20 cellular contexts compared by ENCODE assay signal in the genomic region with DNA sequence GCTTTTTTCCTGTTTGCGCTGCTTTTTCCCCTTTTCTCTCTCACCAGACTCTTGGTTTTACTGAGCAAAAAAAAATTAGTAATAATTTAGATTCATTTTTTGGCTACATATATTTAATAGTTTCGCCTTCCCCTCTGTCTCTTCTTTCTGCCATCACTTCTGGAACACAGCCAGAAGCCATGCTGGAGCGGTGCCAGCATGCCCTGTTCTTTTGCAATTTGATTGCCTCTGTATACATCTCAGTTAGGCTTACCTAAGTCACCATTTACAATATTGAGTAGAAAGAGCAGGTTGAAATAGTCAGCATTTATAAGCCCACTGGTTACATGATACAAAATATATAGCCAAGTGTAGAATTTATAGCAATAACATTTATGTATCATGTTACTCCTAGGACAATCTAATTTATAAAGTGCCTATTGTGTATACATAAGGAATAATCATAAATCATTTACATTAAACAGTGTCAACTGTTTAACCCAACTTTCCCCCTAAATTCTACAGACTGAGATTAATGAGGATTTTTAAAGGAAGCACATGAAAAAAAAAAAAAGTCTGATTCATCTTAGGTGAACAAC.
DNase-seq lines count a peak whose midpoint lies in the region; ATAC-seq and TF ChIP-seq lines count a peak whose summit lies in the region.
"Had no signal": no experiment of that assay in that cellular context is flagged by ENCODE, and none has a peak within 500 bp of the region (broad histone marks: within the 10 kb centered on the region; RNA-seq: fewer than 3 reads in every experiment).

No MANE protein-coding gene starts in this region.

- no peaks in the 10 kb centered on the region for H4K20me1 ChIP-seq in SK-N-SH (ENCODE audit: insufficient read depth)
- no peaks in the 10 kb centered on the region for H4K20me1 ChIP-seq in GM23338 (replicated peaks; ENCODE audit: insufficient read depth)

- H2AK5ac ChIP-seq in mesenchymal stem cell (ENCODE audit: low read length, severe bottlenecking), result peak overlapping the region; percentile 92

- H3K27me3 Mint-ChIP-seq in GM23338 (ENCODE audit: insufficient read depth, low read depth, poor library complexity), result no peaks in the 10 kb centered on the region
- H3K27me3 Mint-ChIP-seq: effector memory CD8-positive, alpha-beta T cell; stimulated activated naive CD8-positive, alpha-beta T cell treated with anti-CD3 and anti-CD28 coated beads, Interleukin-15, Interleukin-2, amounts not matched to agents 100 ng/mL and 50 ng/mL, for 24 hours had no signal

- TF ChIP-seq EP300 in SK-N-SH (IDR thresholded peaks at IDR 0.05; ENCODE audit: borderline replicate concordance in 1 of 2, low read depth in 1 of 2, low read length in 1 of 2), result no peak

- no peaks in the 10 kb centered on the region for H3K9me2 ChIP-seq in SK-N-SH
- no peaks in the 10 kb centered on the region for H3K9me2 ChIP-seq in GM23338 (ENCODE audit: insufficient read depth)

- 44% methylated on average over 3 of the region's 3 CpGs for WGBS in SK-N-SH (ENCODE audit: low lambda C conversion rate)
- 100% methylated on average over 2 of the region's 3 CpGs for WGBS in mesenchymal stem cell

- H2BK5ac ChIP-seq in mesenchymal stem cell (ENCODE audit: low read depth, low read length, poor library complexity, severe bottlenecking), result no peak overlapping the region

- TF ChIP-seq RAD21 in SK-N-SH (IDR thresholded peaks at IDR 0.05; ENCODE audit: low read length), result no peak

- H3K36me3 ChIP-seq in SK-N-SH (replicated peaks in 1 of 2; ENCODE audit: control insufficient read depth in 1 of 2, insufficient read depth in 2 of 2, low read length in 1 of 2), result no peaks in the 10 kb centered on the region
- no peaks in the 10 kb centered on the region for H3K36me3 ChIP-seq in mesenchymal stem cell (ENCODE audit: control insufficient read depth in 1 of 2, insufficient read depth in 2 of 2, low read depth in 1 of 2, low read length in 2 of 2)
- H3K36me3 ChIP-seq in GM23338 (ENCODE audit: insufficient read depth), result no peaks in the 10 kb centered on the region
- H3K36me3 ChIP-seq: neural progenitor cell, SJCRH30, uterus had no signal

- H3K27me3 ChIP-seq in SK-N-SH (ENCODE audit: insufficient read depth), result no peaks in the 10 kb centered on the region
- no peaks in the 10 kb centered on the region for H3K27me3 ChIP-seq in mesenchymal stem cell (ENCODE audit: control insufficient read depth in 1 of 2, insufficient read depth in 1 of 2, low read length in 2 of 2)
- no peaks in the 10 kb centered on the region for H3K27me3 ChIP-seq in GM23338 (ENCODE audit: insufficient read depth)
- H3K27me3 ChIP-seq: neural progenitor cell, SJCRH30, uterus had no signal

- no peak overlapping the region for H4K91ac ChIP-seq in mesenchymal stem cell (ENCODE audit: low read length)

- H3K9me3 ChIP-seq in SK-N-SH (no peaks in the 10 kb centered on the region), mesenchymal stem cell (ENCODE audit: control insufficient read depth, low read length) (no peaks in the 10 kb centered on the region)
- H3K9me3 ChIP-seq: SJCRH30, uterus had no signal

- H3K4me3 Mint-ChIP-seq in GM23338, result no peak overlapping the region
- H3K4me3 Mint-ChIP-seq: CD8-positive, alpha-beta memory T cell; effector memory CD8-positive, alpha-beta T cell; H9; neural progenitor cell; stimulated activated naive CD8-positive, alpha-beta T cell treated with anti-CD3 and anti-CD28 coated beads, Interleukin-15, Interleukin-2, amounts not matched to agents 100 ng/mL and 50 ng/mL, for 24 hours; T-helper 2 cell treated with Interferon-gamma antibody and Interleukin-4, amounts not matched to agents 5 μg/mL and 100 μg/mL, for 36 hours had no signal

- H2BK120ac ChIP-seq in mesenchymal stem cell (ENCODE audit: low read depth, low read length), result no peak overlapping the region

- H3K4me1 Mint-ChIP-seq in GM23338, result peaks cover 15% of the 10 kb centered on the region
- H3K4me1 Mint-ChIP-seq: CD8-positive, alpha-beta memory T cell had no signal

- POLR2A ChIA-PET in SK-N-SH (lab: Yijun Ruan, JAX), result no interaction called here

- H3K4me3 ChIP-seq in SK-N-SH (ENCODE audit: low read depth in 2 of 2, low read length in 1 of 2) (no peak overlapping the region), mesenchymal stem cell (ENCODE audit: insufficient read depth in 1 of 2, low read depth in 1 of 2, low read length in 2 of 2) (no peak overlapping the region), GM23338 (no peak overlapping the region)
- H3K4me3 ChIP-seq: neural progenitor cell, SJCRH30, uterus had no signal

- H3K14ac ChIP-seq in mesenchymal stem cell (ENCODE audit: low read length in 2 of 2), result no peak overlapping the region

- no peak overlapping the region for H4K8ac ChIP-seq in mesenchymal stem cell (ENCODE audit: low read length)

- H2BK15ac ChIP-seq in mesenchymal stem cell (ENCODE audit: low read depth, poor library complexity, severe bottlenecking), result no peak overlapping the region

- no peak overlapping the region for H3K27ac Mint-ChIP-seq in GM23338
- H3K27ac Mint-ChIP-seq: CD8-positive, alpha-beta memory T cell; effector memory CD8-positive, alpha-beta T cell; H9; neural progenitor cell; stimulated activated naive CD8-positive, alpha-beta T cell treated with anti-CD3 and anti-CD28 coated beads, Interleukin-15, Interleukin-2, amounts not matched to agents 100 ng/mL and 50 ng/mL, for 24 hours; T-helper 2 cell treated with Interferon-gamma antibody and Interleukin-4, amounts not matched to agents 5 μg/mL and 100 μg/mL, for 36 hours had no signal

- H3K4me1 ChIP-seq in SK-N-SH (ENCODE audit: control insufficient read depth in 1 of 2, insufficient read depth in 2 of 2, low read depth in 1 of 2, low read length in 1 of 2) (peaks cover 0 to 2% of the 10 kb centered on the region in 2 experiments; a peak in 2 of 4 replicates), mesenchymal stem cell (ENCODE audit: control insufficient read depth, insufficient read depth, low read depth, low read length) (peaks cover 5% of the 10 kb centered on the region), GM23338 (ENCODE audit: insufficient read depth) (peaks cover 7% of the 10 kb centered on the region)
- H3K4me1 ChIP-seq: SJCRH30 had no signal

- no peak overlapping the region for H3K4ac ChIP-seq in mesenchymal stem cell (ENCODE audit: low read depth in 1 of 2, low read length in 2 of 2)

- ATAC-seq in SK-N-SH treated with all-trans-retinoic acid at 6 μM for 48 hours, result no peak
- ATAC-seq in GM19351 (IDR thresholded peaks at IDR 0.05; ENCODE audit: unreplicated experiment), result no peak
- no peak for ATAC-seq in GM23338
- ATAC-seq: effector memory CD8-positive, alpha-beta T cell had no signal

- H3K4me2 ChIP-seq in SK-N-SH (no peak overlapping the region), mesenchymal stem cell (ENCODE audit: low read length, poor library complexity, severe bottlenecking) (no peak overlapping the region), GM23338 (no peak overlapping the region)
- H3K4me2 ChIP-seq: neural progenitor cell had no signal

- CTCF ChIA-PET in SK-N-SH (lab: Yijun Ruan, JAX), result no interaction called here

- H3K18ac ChIP-seq in mesenchymal stem cell (ENCODE audit: low read depth in 1 of 2, low read length in 2 of 2), result no peak overlapping the region

- no peak overlapping the region for H3K23ac ChIP-seq in mesenchymal stem cell (ENCODE audit: low read length in 2 of 2)

- H3F3A ChIP-seq in SK-N-SH (replicated peaks; ENCODE audit: insufficient read depth) (no peaks in the 10 kb centered on the region), GM23338 (replicated peaks; ENCODE audit: low read depth) (no peaks in the 10 kb centered on the region)

- H3K9ac ChIP-seq in SK-N-SH, result no peak overlapping the region
- H3K9ac ChIP-seq in mesenchymal stem cell (ENCODE audit: low read length), result no peak overlapping the region
- H3K9ac ChIP-seq: neural progenitor cell had no signal

- H2AFZ ChIP-seq in SK-N-SH (ENCODE audit: low read depth) (no peak overlapping the region), mesenchymal stem cell (ENCODE audit: low read depth, low read length) (no peak overlapping the region), GM23338 (no peak overlapping the region)
- H2AFZ ChIP-seq: neural progenitor cell had no signal

- H3K27ac ChIP-seq in SK-N-SH (ENCODE audit: low read depth in 2 of 2, low read length in 1 of 2) (no peak overlapping the region), mesenchymal stem cell (ENCODE audit: low read length, poor library complexity, severe bottlenecking) (no peak overlapping the region), GM23338 (ENCODE audit: low read depth) (no peak overlapping the region)
- H3K27ac ChIP-seq: neural progenitor cell, SJCRH30, uterus had no signal

- no peaks in the 10 kb centered on the region for H3K36me3 Mint-ChIP-seq in GM23338 (ENCODE audit: low read depth)
- H3K36me3 Mint-ChIP-seq: CD8-positive, alpha-beta memory T cell had no signal

- H3K79me2 ChIP-seq in SK-N-SH (ENCODE audit: insufficient read depth) (no peaks in the 10 kb centered on the region), GM23338 (replicated peaks; ENCODE audit: insufficient read depth) (no peaks in the 10 kb centered on the region)

- no peak overlapping the region for H2BK12ac ChIP-seq in mesenchymal stem cell (ENCODE audit: low read length in 2 of 2)

- H3K9me3 Mint-ChIP-seq in GM23338, result no peaks in the 10 kb centered on the region
- H3K9me3 Mint-ChIP-seq: CD8-positive, alpha-beta memory T cell; effector memory CD8-positive, alpha-beta T cell; H9; neural progenitor cell; stimulated activated naive CD8-positive, alpha-beta T cell treated with anti-CD3 and anti-CD28 coated beads, Interleukin-15, Interleukin-2, amounts not matched to agents 100 ng/mL and 50 ng/mL, for 24 hours; T-helper 2 cell treated with Interferon-gamma antibody and Interleukin-4, amounts not matched to agents 5 μg/mL and 100 μg/mL, for 36 hours had no signal

- TF ChIP-seq CTCF in SK-N-SH (IDR thresholded peaks at IDR 0.05) (no peak), GM23338 (conservative IDR thresholded peaks at IDR 0.05; ENCODE audit: low read depth in 2 of 2) (no peak)

- DNase-seq in SK-N-SH (peak; percentile 34), NCI-H1105 (lab: John Stamatoyannopoulos, UW) (peak; percentile 71), NCI-H345 treated with DMSO at 0.1 percent for 48 hours (lab: John Stamatoyannopoulos, UW; ENCODE audit: unreplicated experiment) (peak; percentile 16), mesenchymal stem cell (no peak), GM23338 (ENCODE audit: low spot score) (no peak), H4 (ENCODE audit: low spot score) (no peak)
- DNase-seq: activated CD4-positive, CD25-positive, alpha-beta regulatory T cell treated with anti-CD3 and anti-CD28 coated beads, Interleukin-2, amount 50 U/mL, for 72 hours; activated gamma-delta T cell; amygdala; CD8-positive, alpha-beta memory T cell; effector memory CD8-positive, alpha-beta T cell; GDM1; H9; uterus had no signal

- H3K79me1 ChIP-seq in mesenchymal stem cell (replicated peaks; ENCODE audit: low read length, poor library complexity, severe bottlenecking), result no peaks in the 10 kb centered on the region

TF ChIP-seq in SK-N-SH, 30 proteins besides CTCF, POLR2A, EP300 and RAD21 (continues in another document):
- no peak for TF ChIP-seq SMC3 (IDR thresholded peaks at IDR 0.05; ENCODE audit: low read depth, low read length)

TF ChIP-seq in GM23338, 12 proteins besides CTCF, POLR2A, EP300 and RAD21 (continues in another document):
- TF ChIP-seq JUNB (IDR thresholded peaks at IDR 0.05; ENCODE audit: unreplicated experiment) (no peak), ZNF114 (CRISPR knock-in tag; IDR thresholded peaks at IDR 0.05) (no peak), NANOG (IDR thresholded peaks at IDR 0.05; ENCODE audit: borderline replicate concordance) (no peak)

Comparison
In these comparisons a context has a peak if more than half of its experiments do, and no peak if none do; other contexts are left out.
1. DNase-seq: peak in SK-N-SH (single experiment), NCI-H1105 (single experiment) and NCI-H345 treated with DMSO at 0.1 percent for 48 hours (single experiment); none in mesenchymal stem cell (single experiment), GM23338 (single experiment) and H4 (single experiment).